1 cellular context compared by ENCODE assay signal in genomic region chrX:49922291-49923241, GRCh38.
TF ChIP-seq lines count a peak whose summit lies in the region.

TSS of gene CLCN5 (plus strand) at chrX:49922596. CDS start at chrX:49925299, 2,703 bp downstream.

TF ChIP-seq in GM23338, 12 proteins besides CTCF, POLR2A, EP300 and RAD21 (continued from another document):
- TF ChIP-seq REST (IDR thresholded peaks at IDR 0.05; ENCODE audit: unreplicated experiment) (no peak), ZNF462 (CRISPR knock-in tag; IDR thresholded peaks at IDR 0.05) (no peak), EZH2phosphoT487 (IDR thresholded peaks at IDR 0.05; ENCODE audit: unreplicated experiment) (no peak), EZH2 (IDR thresholded peaks at IDR 0.05; ENCODE audit: low read depth, unreplicated experiment) (no peak)
